20 cellular contexts compared by ENCODE assay signal in the genomic region with DNA sequence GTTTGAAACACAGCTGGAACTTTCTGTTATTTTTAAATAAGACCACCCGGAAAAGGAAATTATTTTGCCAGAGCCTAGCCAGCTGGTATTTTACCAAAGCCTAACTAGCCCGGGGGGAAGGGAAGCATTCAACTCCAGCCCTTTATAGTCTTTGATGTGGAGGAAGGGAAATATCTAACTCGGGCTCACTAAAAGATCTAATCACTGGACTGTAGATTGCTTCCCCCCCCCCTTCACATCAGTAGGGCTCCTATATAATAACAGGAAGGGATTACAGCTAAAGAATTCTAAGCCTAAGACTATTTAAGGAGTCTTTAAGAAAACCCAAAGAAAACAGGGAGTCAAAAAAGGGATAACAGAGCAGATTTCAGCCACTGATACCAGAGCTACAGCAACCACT.
A peak's percentile ranks its signal among the peaks of the same experiment; 100 is the strongest.
DNase-seq lines count a peak whose midpoint lies in the region; ATAC-seq and TF ChIP-seq lines count a peak whose summit lies in the region.
"Had no signal": no experiment of that assay in that cellular context is flagged by ENCODE, and none has a peak within 500 bp of the region (broad histone marks: within the 10 kb centered on the region; RNA-seq: fewer than 3 reads in every experiment).

No MANE protein-coding gene starts in this region.

- H3K4me3 Mint-ChIP-seq in GM23338 = no peak overlapping the region
- H3K4me3 Mint-ChIP-seq: CD4-positive, CD25-positive, alpha-beta regulatory T cell had no signal

- H3F3A ChIP-seq in GM23338 (replicated peaks; ENCODE audit: low read depth) = no peaks in the 10 kb centered on the region

- no peaks in the 10 kb centered on the region for H3K36me3 Mint-ChIP-seq in GM23338 (ENCODE audit: low read depth)
- H3K36me3 Mint-ChIP-seq: CD4-positive, CD25-positive, alpha-beta regulatory T cell had no signal

- H3K4me2 ChIP-seq in GM23338 = no peak overlapping the region
- H3K4me2 ChIP-seq: KMS-11, SK-N-SH had no signal

- no peak for ATAC-seq in GM23338
- no peak for ATAC-seq in HG03442 (IDR thresholded peaks at IDR 0.05; ENCODE audit: unreplicated experiment)
- ATAC-seq in HG03469 (IDR thresholded peaks at IDR 0.05; ENCODE audit: unreplicated experiment) = no peak
- ATAC-seq: HCT116, HepG2, Right ventricle myocardium inferior had no signal

- H3K27ac Mint-ChIP-seq in GM23338 = no peak overlapping the region; the same call in 1 of the 2 replicates
- H3K27ac Mint-ChIP-seq: CD4-positive, CD25-positive, alpha-beta regulatory T cell had no signal

- H3K27me3 Mint-ChIP-seq in GM23338 (ENCODE audit: insufficient read depth, low read depth, poor library complexity) = peaks cover 2% of the 10 kb centered on the region
- H3K27me3 Mint-ChIP-seq: CD4-positive, CD25-positive, alpha-beta regulatory T cell had no signal

- H3K36me3 ChIP-seq in GM23338 (ENCODE audit: insufficient read depth) (no peaks in the 10 kb centered on the region), WERI-Rb-1 (no peaks in the 10 kb centered on the region)
- H3K36me3 ChIP-seq: Peyer's patch had no signal

- TF ChIP-seq CTCF in GM23338 (conservative IDR thresholded peaks at IDR 0.05; ENCODE audit: low read depth in 2 of 2) (no peak), WERI-Rb-1 (IDR thresholded peaks at IDR 0.05; ENCODE audit: low read depth, low read length) (no peak), retinal pigment epithelial cell (conservative IDR thresholded peaks at IDR 0.05; ENCODE audit: low read depth, low read length) (no peak)

- H2AFZ ChIP-seq in GM23338 = peak overlapping the region; percentile 64; the same call in 1 of the 2 replicates

- peaks cover 5% of the 10 kb centered on the region for H3K4me1 ChIP-seq in GM23338 (ENCODE audit: insufficient read depth)
- H3K4me1 ChIP-seq: Peyer's patch had no signal

- H3K27me3 ChIP-seq in GM23338 (ENCODE audit: insufficient read depth) = no peaks in the 10 kb centered on the region
- H3K27me3 ChIP-seq in WERI-Rb-1 (ENCODE audit: insufficient read depth, low read depth, severe bottlenecking) = no peaks in the 10 kb centered on the region
- H3K27me3 ChIP-seq: Peyer's patch had no signal

- DNase-seq in GM23338 (ENCODE audit: low spot score) (no peak), WERI-Rb-1 (peak; percentile 7), iris pigment epithelial cell (ENCODE audit: low read depth) (peak; percentile 3), retinal pigment epithelial cell (ENCODE audit: low read depth) (peak; percentile 67), NCI-H526 treated with DMSO at 0.1 percent for 48 hours (lab: John Stamatoyannopoulos, UW) (no peak), mucosa of gallbladder (ENCODE audit: low spot score) (no peak)
- DNase-seq: CD4-positive, CD25-positive, alpha-beta regulatory T cell; NCI-H1048; NCI-H1436 treated with DMSO at 0.1 percent for 48 hours; NCI-H2029 treated with DMSO at 0.1 percent for 48 hours; NCI-H2171 treated with DMSO at 0.1 percent for 48 hours; NCI-H510A; Peyer's patch; SK-N-SH had no signal

- H3K9me3 Mint-ChIP-seq in GM23338 = peaks cover 4% of the 10 kb centered on the region; the same call in 1 of the 3 replicates

- H3K27ac ChIP-seq in GM23338 (ENCODE audit: low read depth) = no peak overlapping the region
- no peak overlapping the region for H3K27ac ChIP-seq in WERI-Rb-1
- H3K27ac ChIP-seq: KMS-11, Peyer's patch had no signal

- H4K20me1 ChIP-seq in GM23338 (replicated peaks; ENCODE audit: insufficient read depth) = no peaks in the 10 kb centered on the region

- no peaks in the 10 kb centered on the region; the same call in 1 of the 2 replicates for H3K79me2 ChIP-seq in GM23338 (replicated peaks; ENCODE audit: insufficient read depth)

- no peaks in the 10 kb centered on the region for H3K9me3 ChIP-seq in WERI-Rb-1 (ENCODE audit: severe bottlenecking)
- H3K9me3 ChIP-seq: Peyer's patch, SK-N-SH had no signal

- H3K4me1 Mint-ChIP-seq in GM23338 = peaks cover 11% of the 10 kb centered on the region; the same call in 2 of the 3 replicates
- H3K4me1 Mint-ChIP-seq: CD4-positive, CD25-positive, alpha-beta regulatory T cell had no signal

- no peak overlapping the region for H3K4me3 ChIP-seq in GM23338
- H3K4me3 ChIP-seq in WERI-Rb-1 (ENCODE audit: low read depth, low read length) = no peak overlapping the region
- H3K4me3 ChIP-seq in retinal pigment epithelial cell (ENCODE audit: low read length) = no peak overlapping the region
- H3K4me3 ChIP-seq: Peyer's patch had no signal

- H3K9me2 ChIP-seq in GM23338 (ENCODE audit: insufficient read depth) = no peaks in the 10 kb centered on the region
- H3K9me2 ChIP-seq: SK-N-SH had no signal

TF ChIP-seq in GM23338, 12 proteins besides CTCF, POLR2A, EP300 and RAD21 (continues in another document):
- TF ChIP-seq POLR2AphosphoS5 (IDR thresholded peaks at IDR 0.05; ENCODE audit: low read depth) (no peak), EZH2phosphoT487 (IDR thresholded peaks at IDR 0.05; ENCODE audit: unreplicated experiment) (no peak), ZNF114 (CRISPR knock-in tag; IDR thresholded peaks at IDR 0.05) (no peak), ZNF331 (CRISPR knock-in tag; IDR thresholded peaks at IDR 0.05; ENCODE audit: low read depth) (no peak), NANOG (IDR thresholded peaks at IDR 0.05; ENCODE audit: borderline replicate concordance) (no peak), EZH2 (IDR thresholded peaks at IDR 0.05; ENCODE audit: low read depth, unreplicated experiment) (no peak), CREB1 (CRISPR knock-in tag; IDR thresholded peaks at IDR 0.05; ENCODE audit: low read depth) (no peak)
- TF ChIP-seq, protein P1, sequence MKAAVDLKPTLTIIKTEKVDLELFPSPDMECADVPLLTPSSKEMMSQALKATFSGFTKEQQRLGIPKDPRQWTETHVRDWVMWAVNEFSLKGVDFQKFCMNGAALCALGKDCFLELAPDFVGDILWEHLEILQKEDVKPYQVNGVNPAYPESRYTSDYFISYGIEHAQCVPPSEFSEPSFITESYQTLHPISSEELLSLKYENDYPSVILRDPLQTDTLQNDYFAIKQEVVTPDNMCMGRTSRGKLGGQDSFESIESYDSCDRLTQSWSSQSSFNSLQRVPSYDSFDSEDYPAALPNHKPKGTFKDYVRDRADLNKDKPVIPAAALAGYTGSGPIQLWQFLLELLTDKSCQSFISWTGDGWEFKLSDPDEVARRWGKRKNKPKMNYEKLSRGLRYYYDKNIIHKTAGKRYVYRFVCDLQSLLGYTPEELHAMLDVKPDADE (IDR thresholded peaks at IDR 0.05) = no peak
- TF ChIP-seq, protein P2, sequence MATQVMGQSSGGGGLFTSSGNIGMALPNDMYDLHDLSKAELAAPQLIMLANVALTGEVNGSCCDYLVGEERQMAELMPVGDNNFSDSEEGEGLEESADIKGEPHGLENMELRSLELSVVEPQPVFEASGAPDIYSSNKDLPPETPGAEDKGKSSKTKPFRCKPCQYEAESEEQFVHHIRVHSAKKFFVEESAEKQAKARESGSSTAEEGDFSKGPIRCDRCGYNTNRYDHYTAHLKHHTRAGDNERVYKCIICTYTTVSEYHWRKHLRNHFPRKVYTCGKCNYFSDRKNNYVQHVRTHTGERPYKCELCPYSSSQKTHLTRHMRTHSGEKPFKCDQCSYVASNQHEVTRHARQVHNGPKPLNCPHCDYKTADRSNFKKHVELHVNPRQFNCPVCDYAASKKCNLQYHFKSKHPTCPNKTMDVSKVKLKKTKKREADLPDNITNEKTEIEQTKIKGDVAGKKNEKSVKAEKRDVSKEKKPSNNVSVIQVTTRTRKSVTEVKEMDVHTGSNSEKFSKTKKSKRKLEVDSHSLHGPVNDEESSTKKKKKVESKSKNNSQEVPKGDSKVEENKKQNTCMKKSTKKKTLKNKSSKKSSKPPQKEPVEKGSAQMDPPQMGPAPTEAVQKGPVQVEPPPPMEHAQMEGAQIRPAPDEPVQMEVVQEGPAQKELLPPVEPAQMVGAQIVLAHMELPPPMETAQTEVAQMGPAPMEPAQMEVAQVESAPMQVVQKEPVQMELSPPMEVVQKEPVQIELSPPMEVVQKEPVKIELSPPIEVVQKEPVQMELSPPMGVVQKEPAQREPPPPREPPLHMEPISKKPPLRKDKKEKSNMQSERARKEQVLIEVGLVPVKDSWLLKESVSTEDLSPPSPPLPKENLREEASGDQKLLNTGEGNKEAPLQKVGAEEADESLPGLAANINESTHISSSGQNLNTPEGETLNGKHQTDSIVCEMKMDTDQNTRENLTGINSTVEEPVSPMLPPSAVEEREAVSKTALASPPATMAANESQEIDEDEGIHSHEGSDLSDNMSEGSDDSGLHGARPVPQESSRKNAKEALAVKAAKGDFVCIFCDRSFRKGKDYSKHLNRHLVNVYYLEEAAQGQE (IDR thresholded peaks at IDR 0.05; ENCODE audit: unreplicated experiment) = no peak

Comparison
In these comparisons a context has a peak if more than half of its experiments do, and no peak if none do; other contexts are left out.
1. DNase-seq: peak in WERI-Rb-1 (single experiment), iris pigment epithelial cell (single experiment) and retinal pigment epithelial cell (single experiment); none in GM23338 (single experiment), NCI-H526 treated with DMSO at 0.1 percent for 48 hours (single experiment) and mucosa of gallbladder (single experiment).